17 cellular contexts compared by ENCODE assay signal in genomic region chr16:48029768-48030167, GRCh38.
DNase-seq lines count a peak whose midpoint lies in the region; ATAC-seq and TF ChIP-seq lines count a peak whose summit lies in the region.
"Had no signal": no experiment of that assay in that cellular context is flagged by ENCODE, and none has a peak within 500 bp of the region (broad histone marks: within the 10 kb centered on the region; RNA-seq: fewer than 3 reads in every experiment).

No MANE protein-coding gene starts in this region.

- no peak for DNase-seq in AG04449 (ENCODE audit: low read depth, low spot score)
- peak; percentile 34 for DNase-seq in AG20443 (ENCODE audit: low spot score)
- DNase-seq in IMR-90: no peak
- no peak for DNase-seq in fibroblast of mammary gland (ENCODE audit: low read depth)
- DNase-seq in cerebellar nuclear complex (lab: John Stamatoyannopoulos, UW): no peak
- DNase-seq in NCI-H2171 treated with DMSO at 0.1 percent for 48 hours (lab: John Stamatoyannopoulos, UW): no peak
- DNase-seq: KG1, NCI-H1092 treated with DMSO at 0.1 percent for 48 hours, NCI-H187, NCI-H510A, NCI-H82 had no signal

- no peak overlapping the region for H4K91ac ChIP-seq in IMR-90 (ENCODE audit: insufficient read depth, low read depth, low read length)

- TF ChIP-seq POLR2A in IMR-90 (IDR thresholded peaks at IDR 0.05; ENCODE audit: low read depth, low read length): no peak

- no peaks in the 10 kb centered on the region for H3K4me1 ChIP-seq in IMR-90 (ENCODE audit: control insufficient read depth, insufficient read depth, low read length)
- H3K4me1 ChIP-seq: BLaER1 treated with 17β-estradiol and CSF1 and Interleukin-3, amounts not matched to agents 10 nM and 100 nM had no signal

- no peak overlapping the region for H3K18ac ChIP-seq in IMR-90 (ENCODE audit: low read depth, low read length)

- H3K9me1 ChIP-seq in IMR-90 (ENCODE audit: insufficient read depth, low read length): no peaks in the 10 kb centered on the region

- no peak overlapping the region for H4K8ac ChIP-seq in IMR-90 (ENCODE audit: low read depth in 2 of 2, low read length in 2 of 2)

- no peak overlapping the region for H3K9ac ChIP-seq in IMR-90 (ENCODE audit: low read depth, low read length)
- H3K9ac ChIP-seq: BLaER1 treated with 17β-estradiol and CSF1 and Interleukin-3, amounts not matched to agents 10 nM and 100 nM had no signal

- TF ChIP-seq CTCF in AG04449 (IDR thresholded peaks at IDR 0.05; ENCODE audit: insufficient read depth, low read length, missing control alignments): peak; percentile 34
- TF ChIP-seq CTCF in IMR-90 (conservative IDR thresholded peaks at IDR 0.05; ENCODE audit: low read depth, low read length): 0 out of 2 replicates have a peak, but pooled peaks have one; percentile 11
- peak; percentile 2 for TF ChIP-seq CTCF in fibroblast of mammary gland (conservative IDR thresholded peaks at IDR 0.05; ENCODE audit: control insufficient read depth, insufficient read depth, low read depth, low read length)

- no peaks in the 10 kb centered on the region for H3K36me3 Mint-ChIP-seq in activated T-helper 17 cell treated with anti-CD3 and anti-CD28 coated beads, Interleukin-2, amount 50 U/mL, for 72 hours (ENCODE audit: low read depth)

- H2BK5ac ChIP-seq in IMR-90 (ENCODE audit: low read depth, low read length, poor library complexity, severe bottlenecking): no peak overlapping the region

- H4K20me1 ChIP-seq in IMR-90 (ENCODE audit: insufficient read depth, low read length): no peaks in the 10 kb centered on the region
- H4K20me1 ChIP-seq: BLaER1 treated with 17β-estradiol and CSF1 and Interleukin-3, amounts not matched to agents 10 nM and 100 nM had no signal

- no peak overlapping the region for H3K56ac ChIP-seq in IMR-90 (ENCODE audit: extremely low read depth, insufficient read depth, low read length)

- ATAC-seq in IMR-90 (ENCODE audit: low read depth): peak; percentile 40; the same call in 1 of the 2 replicates
- ATAC-seq in activated T-helper 17 cell treated with anti-CD3 and anti-CD28 coated beads, Interleukin-2, amount 50 U/mL, for 72 hours (replicated peaks): no peak
- no peak for ATAC-seq in HG03196 (IDR thresholded peaks at IDR 0.05; ENCODE audit: unreplicated experiment)
- ATAC-seq: Panc1, Right ventricle myocardium inferior had no signal

- 68% methylated on average over 2 of the region's 5 CpGs; no CpG with 5 or more reads in 1 of the 2 experiments for WGBS in IMR-90 (ENCODE audit: extremely low coverage in 2 of 2, insufficient read length in 1 of 2), 2 experiments

- BruUV-seq in IMR-90 (replicated peaks; lab: Mats Ljungman, UMichigan): no TSS peak

- H2AK5ac ChIP-seq in IMR-90 (ENCODE audit: low read depth, low read length): no peak overlapping the region

- H2BK20ac ChIP-seq in IMR-90 (ENCODE audit: low read depth, low read length): no peak overlapping the region

- POLR2A ChIA-PET in AG04449 (lab: Yijun Ruan, JAX): no interaction called here
- POLR2A ChIA-PET in IMR-90 (lab: Charles Lee; ENCODE audit: unreplicated experiment): no interaction called here

- H2BK120ac ChIP-seq in IMR-90 (ENCODE audit: low read depth, low read length): no peak overlapping the region

- no peaks in the 10 kb centered on the region for H3K9me3 Mint-ChIP-seq in activated T-helper 17 cell treated with anti-CD3 and anti-CD28 coated beads, Interleukin-2, amount 50 U/mL, for 72 hours

- no peak overlapping the region for H2BK15ac ChIP-seq in IMR-90 (ENCODE audit: low read depth, low read length)

- in situ Hi-C loops in IMR-90 (cut with MboI; ENCODE audit: low sequenced_read_pairs): no loop called here

- H2AK9ac ChIP-seq in IMR-90 (replicated peaks; ENCODE audit: low read depth, low read length, poor library complexity): no peak overlapping the region

- H3K4me3 Mint-ChIP-seq in activated T-helper 17 cell treated with anti-CD3 and anti-CD28 coated beads, Interleukin-2, amount 50 U/mL, for 72 hours: no peak overlapping the region

- intact Hi-C loops in IMR-90 (cut with micrococcal nuclease): loop anchor here (5.0 kb wide), 1 partner anchor 128 kb away; the partner anchor contains the start of gene ABCC12

- H3K4me3 ChIP-seq in AG04449 (ENCODE audit: low read depth, low read length) (no peak overlapping the region), IMR-90 (ENCODE audit: insufficient read depth, low read depth, low read length) (no peak overlapping the region), fibroblast of mammary gland (ENCODE audit: control insufficient read depth, low read depth, low read length) (no peak overlapping the region)
- H3K4me3 ChIP-seq: BLaER1 treated with 17β-estradiol and CSF1 and Interleukin-3, amounts not matched to agents 10 nM and 100 nM had no signal

- H3K14ac ChIP-seq in IMR-90 (replicated peaks; ENCODE audit: low read depth, low read length): no peak overlapping the region

- H3K4ac ChIP-seq in IMR-90 (ENCODE audit: low read depth, low read length): no peak overlapping the region

- H3K27ac ChIP-seq in IMR-90 (ENCODE audit: insufficient read depth, low read length): no peak overlapping the region
- H3K27ac ChIP-seq: BLaER1 treated with 17β-estradiol and CSF1 and Interleukin-3, amounts not matched to agents 10 nM and 100 nM; HL-60 had no signal

- no peak overlapping the region for H3K4me2 ChIP-seq in IMR-90 (ENCODE audit: low read depth, low read length)
- H3K4me2 ChIP-seq: BLaER1 treated with 17β-estradiol and CSF1 and Interleukin-3, amounts not matched to agents 10 nM and 100 nM had no signal

- H3K79me1 ChIP-seq in IMR-90 (ENCODE audit: low read depth in 1 of 2, low read length in 2 of 2): no peaks in the 10 kb centered on the region

- dilution Hi-C loops in IMR-90 (cut with HindIII; ENCODE audit: low sequenced_read_pairs, unreplicated experiment): no loop called here

- 0 out of 2 replicates have a peak, but pooled peaks have one; percentile 5 for TF ChIP-seq RAD21 in IMR-90 (IDR thresholded peaks at IDR 0.05; ENCODE audit: low read length)

- H3K27me3 Mint-ChIP-seq in activated T-helper 17 cell treated with anti-CD3 and anti-CD28 coated beads, Interleukin-2, amount 50 U/mL, for 72 hours: peaks cover 9% of the 10 kb centered on the region

- H4K5ac ChIP-seq in IMR-90 (ENCODE audit: low read depth, low read length): no peak overlapping the region

- no peaks in the 10 kb centered on the region for H3K36me3 ChIP-seq in IMR-90 (ENCODE audit: control insufficient read depth, insufficient read depth, low read length)
- H3K36me3 ChIP-seq: BLaER1 treated with 17β-estradiol and CSF1 and Interleukin-3, amounts not matched to agents 10 nM and 100 nM had no signal

- H3K23ac ChIP-seq in IMR-90 (ENCODE audit: low read depth, low read length): no peak overlapping the region

- H3K27me3 ChIP-seq in IMR-90 (ENCODE audit: control insufficient read depth, insufficient read depth, low read length): peaks cover 14% of the 10 kb centered on the region
- H3K27me3 ChIP-seq: BLaER1 treated with 17β-estradiol and CSF1 and Interleukin-3, amounts not matched to agents 10 nM and 100 nM had no signal

- H3K27ac Mint-ChIP-seq in activated T-helper 17 cell treated with anti-CD3 and anti-CD28 coated beads, Interleukin-2, amount 50 U/mL, for 72 hours: no peak overlapping the region

- no peaks in the 10 kb centered on the region for H3K4me1 Mint-ChIP-seq in activated T-helper 17 cell treated with anti-CD3 and anti-CD28 coated beads, Interleukin-2, amount 50 U/mL, for 72 hours

- CTCF ChIA-PET in AG04449 (lab: Yijun Ruan, JAX): no interaction called here
- CTCF ChIA-PET in IMR-90 (lab: Yijun Ruan, JAX): no interaction called here

- no peak overlapping the region for H2AFZ ChIP-seq in IMR-90 (replicated peaks; ENCODE audit: low read length, poor library complexity)

- 0 out of 2 replicates have a peak, but pooled peaks cover 2% of the 10 kb centered on the region for H3K9me3 ChIP-seq in IMR-90 (ENCODE audit: control insufficient read depth, insufficient read depth, low read length)

TF ChIP-seq in IMR-90, 13 proteins besides CTCF, POLR2A, EP300 and RAD21:
- TF ChIP-seq SMC3 (IDR thresholded peaks at IDR 0.05; ENCODE audit: low read depth, low read length): peak; percentile 15; the same call in 1 of the 2 replicates
- TF ChIP-seq MAFK (IDR thresholded peaks at IDR 0.05; ENCODE audit: low read depth, low read length): no peak
